ENCODE assay signal across 9 cellular contexts in the genomic region with DNA sequence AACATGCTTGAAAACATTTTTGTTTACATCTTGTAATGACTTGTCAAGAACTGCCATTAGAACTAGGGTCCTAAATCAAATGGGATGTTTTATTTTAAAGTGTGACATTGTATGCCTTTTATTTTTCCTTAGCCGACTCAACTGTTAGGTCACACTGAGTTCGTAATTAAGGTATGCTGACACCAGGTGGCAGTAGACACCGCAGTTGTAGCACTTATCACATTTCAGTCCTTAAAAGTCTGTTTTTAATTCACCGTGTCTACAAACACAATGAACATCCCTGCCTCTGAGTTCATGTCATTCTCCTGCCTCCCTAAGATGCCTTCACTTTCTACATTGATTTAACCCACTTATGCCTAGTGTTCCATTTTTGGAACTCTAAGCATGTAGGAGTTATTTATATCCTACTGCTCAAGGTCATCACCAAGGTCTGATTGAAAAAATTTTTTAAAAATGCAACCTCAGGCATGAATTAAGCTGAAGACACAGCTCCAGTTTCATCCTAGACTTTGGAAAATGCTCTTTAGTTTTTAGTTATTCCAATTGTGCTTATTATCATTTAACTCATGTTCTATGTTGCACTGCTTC.
DNase-seq lines count a peak whose midpoint lies in the region; ATAC-seq, FAIRE-seq and TF ChIP-seq lines count a peak whose summit lies in the region.
"Had no signal": no experiment of that assay in that cellular context is flagged by ENCODE, and none has a peak within 500 bp of the region (broad histone marks: within the 10 kb centered on the region; RNA-seq: fewer than 3 reads in every experiment).

No MANE protein-coding gene starts in this region.

- H3K9me3 ChIP-seq in aorta (ENCODE audit: control insufficient read depth, low read length), result no peaks in the 10 kb centered on the region

- H3K27me3 Mint-ChIP-seq in immature natural killer cell (ENCODE audit: low read depth in 3 of 3), result peaks cover 2 to 9% (median 3%) of the 10 kb centered on the region in 3 donors

- 23 to 25% methylated on average over 4 of the region's 4 CpGs for WGBS in aorta, 2 donors

- peaks cover 0 to 2% of the 10 kb centered on the region in 2 donors for H3K4me1 ChIP-seq in aorta (ENCODE audit: control insufficient read depth in 1 of 2, insufficient read depth in 2 of 2, low read length in 2 of 2)

- H3K9me3 Mint-ChIP-seq in immature natural killer cell, result no peaks in the 10 kb centered on the region

- CTCF ChIA-PET in HEK293T (lab: Yijun Ruan, JAX), result interaction anchor here (0.9 kb wide), 2 partner anchors 109 to 505 kb away, joined by 4 read pairs; no protein-coding TSS in a partner anchor

- POLR2A ChIA-PET in HEK293T (lab: Yijun Ruan, JAX), result no interaction called here

- ATAC-seq in aorta (ENCODE audit: low FRiP score) (no peak), HG02981 (IDR thresholded peaks at IDR 0.05; ENCODE audit: unreplicated experiment) (no peak)

- intact Hi-C loops in aorta (cut with DNase I), result no loop called here

- H3K27me3 ChIP-seq in aorta (ENCODE audit: control insufficient read depth in 1 of 2, insufficient read depth in 2 of 2, low read length in 1 of 2), result no peaks in the 10 kb centered on the region

- no peak overlapping the region for H3K27ac ChIP-seq in aorta (ENCODE audit: low read depth in 1 of 2, low read length in 2 of 2)

- H3K4me1 Mint-ChIP-seq in immature natural killer cell, result no peaks in the 10 kb centered on the region

- DNase-seq in DMS153 (lab: John Stamatoyannopoulos, UW) (peak; percentile 21), HEK293T (ENCODE audit: extremely low spot score) (peak; percentile 32), SHP77 treated with DMSO at 0.1 percent for 48 hours (lab: John Stamatoyannopoulos, UW) (peak; percentile 9), germinal center (ENCODE audit: low spot score) (peak; percentile 13), aorta (no peak), immature natural killer cell (no peak), HTR-8/SVneo (ENCODE audit: insufficient read length, low spot score) (no peak)

- no peak overlapping the region for H3K27ac Mint-ChIP-seq in immature natural killer cell

- H3K36me3 Mint-ChIP-seq in immature natural killer cell, result no peaks in the 10 kb centered on the region

- no peak overlapping the region for H3K4me3 ChIP-seq in aorta (ENCODE audit: low read length in 2 of 2)
- H3K4me3 ChIP-seq: lung had no signal

- no peak overlapping the region for H3K4me3 Mint-ChIP-seq in immature natural killer cell

- no peaks in the 10 kb centered on the region for H3K36me3 ChIP-seq in aorta (ENCODE audit: control insufficient read depth in 1 of 2, insufficient read depth in 2 of 2, low read length in 1 of 2)

- FAIRE-seq in HTR-8/SVneo (lab: Jason Lieb, UNC), result no peak

TF ChIP-seq in HEK293T, 16 proteins besides CTCF, POLR2A, EP300 and RAD21:
- TF ChIP-seq L3MBTL2 (conservative IDR thresholded peaks at IDR 0.05), result no peak
- no peak for TF ChIP-seq ELF4 (IDR thresholded peaks at IDR 0.05)
- TF ChIP-seq ZNF384 (IDR thresholded peaks at IDR 0.05), result no peak
- TF ChIP-seq SUZ12 (IDR thresholded peaks at IDR 0.05), result no peak
- TF ChIP-seq, protein P1, sequence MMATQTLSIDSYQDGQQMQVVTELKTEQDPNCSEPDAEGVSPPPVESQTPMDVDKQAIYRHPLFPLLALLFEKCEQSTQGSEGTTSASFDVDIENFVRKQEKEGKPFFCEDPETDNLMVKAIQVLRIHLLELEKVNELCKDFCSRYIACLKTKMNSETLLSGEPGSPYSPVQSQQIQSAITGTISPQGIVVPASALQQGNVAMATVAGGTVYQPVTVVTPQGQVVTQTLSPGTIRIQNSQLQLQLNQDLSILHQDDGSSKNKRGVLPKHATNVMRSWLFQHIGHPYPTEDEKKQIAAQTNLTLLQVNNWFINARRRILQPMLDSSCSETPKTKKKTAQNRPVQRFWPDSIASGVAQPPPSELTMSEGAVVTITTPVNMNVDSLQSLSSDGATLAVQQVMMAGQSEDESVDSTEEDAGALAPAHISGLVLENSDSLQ (IDR thresholded peaks at IDR 0.05), result no peak

Comparison
In these comparisons a context has a peak if more than half of its experiments do, and no peak if none do; other contexts are left out.
1. DNase-seq: peak in DMS153 (single experiment), HEK293T (single experiment), SHP77 treated with DMSO at 0.1 percent for 48 hours (single experiment) and germinal center (single experiment); none in aorta (0 of 2), immature natural killer cell (0 of 3) and HTR-8/SVneo (single experiment).